9 cellular contexts compared by ENCODE assay signal in genomic region chrX:119826399-119826959, GRCh38. TPM values are rescaled to one million over a fixed set of nuclear protein-coding genes. Genes with fewer than 3 reads are reported as not detected.
DNase-seq lines count a peak whose midpoint lies in the region; ATAC-seq, FAIRE-seq and TF ChIP-seq lines count a peak whose summit lies in the region.
"Had no signal": no experiment of that assay in that cellular context is flagged by ENCODE, and none has a peak within 500 bp of the region (broad histone marks: within the 10 kb centered on the region; RNA-seq: fewer than 3 reads in every experiment).

No MANE protein-coding gene starts in this region.

- H3K9ac ChIP-seq in endothelial cell of umbilical vein (replicated peaks; ENCODE audit: extremely low read depth, insufficient read depth, low read length) (no peak overlapping the region), kidney (ENCODE audit: low read length in 2 of 2) (no peak overlapping the region)

- peak; percentile 42 for DNase-seq in activated CD8-positive, alpha-beta memory T cell treated with anti-CD3 and anti-CD28 coated beads, Interleukin-2, amount 10 ng/mL, durations not matched to agents 7 days and 5 days
- no peak for DNase-seq in activated CD8-positive, alpha-beta memory T cell treated with anti-CD3 and anti-CD28 coated beads, Interleukin-2, amount 50 U/mL, for 48 hours
- peak; percentile 64 for DNase-seq in endothelial cell of umbilical vein (ENCODE audit: low read depth, low spot score)
- DNase-seq in stimulated activated naive CD8-positive, alpha-beta T cell treated with anti-CD3 and anti-CD28 coated beads, Interleukin-15, amount 100 ng/mL, for 72 hours = peak in 1 of 2 donors; percentile 15
- DNase-seq in kidney = no peak
- DNase-seq in dedifferentiated amniotic fluid mesenchymal stem cell (ENCODE audit: extremely low spot score) = no peak
- DNase-seq: central memory CD4-positive, alpha-beta T cell; NCI-H1694; occipital lobe had no signal

- dilution Hi-C loops in endothelial cell of umbilical vein (cut with MboI; ENCODE audit: extremely low pct_ligation_motif_present, low sequenced_read_pairs) = no loop called here

- peak; percentile 53 for ATAC-seq in activated CD8-positive, alpha-beta memory T cell treated with anti-CD3 and anti-CD28 coated beads, Interleukin-2, amount 10 ng/mL, durations not matched to agents 7 days and 5 days
- ATAC-seq in stimulated activated naive CD8-positive, alpha-beta T cell treated with anti-CD3 and anti-CD28 coated beads, Interleukin-15, amount 100 ng/mL, for 72 hours = peak; percentile 73

- FAIRE-seq in endothelial cell of umbilical vein (lab: Jason Lieb, UNC) (peak; percentile 26), kidney (lab: Jason Lieb, UNC) (no peak)

- H3K4me1 ChIP-seq in endothelial cell of umbilical vein (ENCODE audit: control insufficient read depth, extremely low read depth, insufficient read depth, low read length) (peaks cover 4% of the 10 kb centered on the region), kidney (ENCODE audit: control insufficient read depth in 1 of 2, insufficient read depth in 1 of 2, low read depth in 1 of 2, low read length in 2 of 2) (no peaks in the 10 kb centered on the region)

- intact Hi-C loops in endothelial cell of umbilical vein (cut with micrococcal nuclease) = loop anchor here (5.0 kb wide), 1 partner anchor 34 kb away; the partner anchor contains the start of gene RPL39
- intact Hi-C loops in kidney (cut with DNase I) = no loop called here

- H3K4me3 ChIP-seq in endothelial cell of umbilical vein (replicated peaks in 1 of 3; ENCODE audit: insufficient read depth in 1 of 3, low read depth in 1 of 3, low read length in 3 of 3) (no peak overlapping the region), kidney (ENCODE audit: low read length in 2 of 2) (no peak overlapping the region)

- H4K20me1 ChIP-seq in endothelial cell of umbilical vein (replicated peaks; ENCODE audit: control insufficient read depth, extremely low read depth, insufficient read depth, low read length) = no peaks in the 10 kb centered on the region

- H2AFZ ChIP-seq in endothelial cell of umbilical vein (ENCODE audit: low read depth, low read length) = no peak overlapping the region

- H3K36me3 Mint-ChIP-seq in activated CD8-positive, alpha-beta memory T cell treated with anti-CD3 and anti-CD28 coated beads, Interleukin-2, amount 10 ng/mL, durations not matched to agents 7 days and 5 days = peaks cover 18% of the 10 kb centered on the region

- H3K9me3 ChIP-seq in endothelial cell of umbilical vein (replicated peaks; ENCODE audit: control insufficient read depth, insufficient read depth, low read length) = no peaks in the 10 kb centered on the region
- H3K9me3 ChIP-seq in kidney (ENCODE audit: control insufficient read depth in 1 of 2, low read length in 2 of 2) = no peaks in the 10 kb centered on the region

- TF ChIP-seq POLR2A in endothelial cell of umbilical vein (IDR thresholded peaks at IDR 0.05; ENCODE audit: low read depth, low read length) = no peak

- POLR2A ChIA-PET in endothelial cell of umbilical vein (lab: Charles Lee) = interaction anchor here (0.6 to 0.9 kb wide), 2 partner anchors 25 to 35 kb away, joined by 4 to 8 read pairs; partner anchors contain the start of gene RPL39

- no peaks in the 10 kb centered on the region for H3K9me1 ChIP-seq in endothelial cell of umbilical vein (replicated peaks; ENCODE audit: control insufficient read depth, extremely low read depth, insufficient read depth, low read length)

- H3K9me3 Mint-ChIP-seq in activated CD8-positive, alpha-beta memory T cell treated with anti-CD3 and anti-CD28 coated beads, Interleukin-2, amount 10 ng/mL, durations not matched to agents 7 days and 5 days (ENCODE audit: low read depth) = no peaks in the 10 kb centered on the region
- no peaks in the 10 kb centered on the region for H3K9me3 Mint-ChIP-seq in stimulated activated naive CD8-positive, alpha-beta T cell treated with anti-CD3 and anti-CD28 coated beads, Interleukin-15, amount 100 ng/mL, for 72 hours

- no peaks in the 10 kb centered on the region for H3K27me3 Mint-ChIP-seq in activated CD8-positive, alpha-beta memory T cell treated with anti-CD3 and anti-CD28 coated beads, Interleukin-2, amount 10 ng/mL, durations not matched to agents 7 days and 5 days
- H3K27me3 Mint-ChIP-seq in stimulated activated naive CD8-positive, alpha-beta T cell treated with anti-CD3 and anti-CD28 coated beads, Interleukin-15, amount 100 ng/mL, for 72 hours = no peaks in the 10 kb centered on the region

- H3K36me3 ChIP-seq in endothelial cell of umbilical vein (ENCODE audit: control insufficient read depth in 2 of 2, extremely low read depth in 1 of 2, insufficient read depth in 2 of 2, low read length in 2 of 2) (no peaks in the 10 kb centered on the region), kidney (ENCODE audit: control insufficient read depth in 1 of 2, insufficient read depth in 2 of 2, low read length in 2 of 2) (no peaks in the 10 kb centered on the region)

- CTCF ChIA-PET in activated CD8-positive, alpha-beta memory T cell treated with anti-CD3 and anti-CD28 coated beads, Interleukin-2, amount 10 ng/mL, durations not matched to agents 7 days and 5 days (lab: Charles Lee) = no interaction called here
- CTCF ChIA-PET in endothelial cell of umbilical vein (lab: Charles Lee) = interaction anchor here (1.1 kb wide), 1 partner anchor 35 kb away, joined by 3 read pairs; the partner anchor contains the start of gene RPL39

- H3K4me1 Mint-ChIP-seq in activated CD8-positive, alpha-beta memory T cell treated with anti-CD3 and anti-CD28 coated beads, Interleukin-2, amount 10 ng/mL, durations not matched to agents 7 days and 5 days = peaks cover 24% of the 10 kb centered on the region
- H3K4me1 Mint-ChIP-seq in stimulated activated naive CD8-positive, alpha-beta T cell treated with anti-CD3 and anti-CD28 coated beads, Interleukin-15, amount 100 ng/mL, for 72 hours = peaks cover 13% of the 10 kb centered on the region

- H3K27ac Mint-ChIP-seq in activated CD8-positive, alpha-beta memory T cell treated with anti-CD3 and anti-CD28 coated beads, Interleukin-2, amount 10 ng/mL, durations not matched to agents 7 days and 5 days = no peak overlapping the region
- no peak overlapping the region for H3K27ac Mint-ChIP-seq in stimulated activated naive CD8-positive, alpha-beta T cell treated with anti-CD3 and anti-CD28 coated beads, Interleukin-15, amount 100 ng/mL, for 72 hours

- no peak for TF ChIP-seq CTCF in endothelial cell of umbilical vein (IDR thresholded peaks at IDR 0.05; ENCODE audit: extremely low read depth in 1 of 2, insufficient read depth in 1 of 2, low read depth in 1 of 2, low read length in 2 of 2)
- no peak for TF ChIP-seq CTCF in kidney (IDR thresholded peaks at IDR 0.05; ENCODE audit: borderline replicate concordance, extremely low read depth, insufficient read depth)

- BruUV-seq in endothelial cell of umbilical vein (replicated peaks; lab: Mats Ljungman, UMichigan) = no TSS peak

- H3K4me2 ChIP-seq in endothelial cell of umbilical vein (ENCODE audit: insufficient read depth, low read length) = no peak overlapping the region

- no peaks in the 10 kb centered on the region for H3K79me2 ChIP-seq in endothelial cell of umbilical vein (ENCODE audit: control insufficient read depth, insufficient read depth, low read length)

- no peak overlapping the region for H3K27ac ChIP-seq in endothelial cell of umbilical vein (ENCODE audit: insufficient read depth, low read depth, low read length)
- H3K27ac ChIP-seq in kidney (ENCODE audit: low read depth in 2 of 2, low read length in 2 of 2) = no peak overlapping the region

- no peak overlapping the region for H3K4me3 Mint-ChIP-seq in activated CD8-positive, alpha-beta memory T cell treated with anti-CD3 and anti-CD28 coated beads, Interleukin-2, amount 10 ng/mL, durations not matched to agents 7 days and 5 days
- no peak overlapping the region for H3K4me3 Mint-ChIP-seq in stimulated activated naive CD8-positive, alpha-beta T cell treated with anti-CD3 and anti-CD28 coated beads, Interleukin-15, amount 100 ng/mL, for 72 hours

- H3K27me3 ChIP-seq in endothelial cell of umbilical vein (ENCODE audit: control insufficient read depth in 2 of 2, insufficient read depth in 2 of 2, low read length in 2 of 2) = no peaks in the 10 kb centered on the region

RNA-seq across cellular contexts. Expression of gene UPF3B, which starts 26.3 kb away (rescaled TPM):
- 10 to 100 TPM; 11.3 to 12.8 TPM for total RNA-seq in activated CD8-positive, alpha-beta memory T cell treated with anti-CD3 and anti-CD28 coated beads, Interleukin-2, amount 10 ng/mL, durations not matched to agents 7 days and 5 days
- total RNA-seq in endothelial cell of umbilical vein (10.2 and 11.9 TPM in 2 replicates), kidney (6.0 TPM)
- polyA plus RNA-seq in endothelial cell of umbilical vein (2.2 and 3.7 TPM in 2 replicates), kidney (ENCODE audit: insufficient read depth, low read depth, low replicate concordance) (9.4 TPM)
- 7.1 and 7.5 TPM in 2 replicates for polyA plus RNA-seq in endothelial cell of umbilical vein (2011; cell fraction: cytosol; rRNA removed)
- 8.8 and 13.2 TPM in 2 replicates for polyA plus RNA-seq in endothelial cell of umbilical vein (2011; cell fraction: nucleus; rRNA removed)
- polyA plus RNA-seq in endothelial cell of umbilical vein (2012) = 11.2 and 14.3 TPM in 2 replicates
- polyA minus RNA-seq in endothelial cell of umbilical vein = 3.2 and 5.0 TPM in 2 replicates
- polyA minus RNA-seq in endothelial cell of umbilical vein (2011; cell fraction: cytosol; rRNA and poly(A)+ RNA removed) = 6.8 TPM
- polyA minus RNA-seq in endothelial cell of umbilical vein (2011; cell fraction: nucleus; rRNA and poly(A)+ RNA removed) = 2.9 and 3.9 TPM in 2 replicates

RNA-seq across cellular contexts. Expression of gene RPL39, which starts 35.0 kb away (rescaled TPM):
- 1,000 to 10,000 TPM; 1,797 to 1,809 TPM for total RNA-seq in activated CD8-positive, alpha-beta memory T cell treated with anti-CD3 and anti-CD28 coated beads, Interleukin-2, amount 10 ng/mL, durations not matched to agents 7 days and 5 days
- total RNA-seq in endothelial cell of umbilical vein (1,516 and 1,582 TPM in 2 replicates), kidney (1,212 TPM)
- polyA plus RNA-seq in endothelial cell of umbilical vein (1,285 and 1,305 TPM in 2 replicates), kidney (ENCODE audit: insufficient read depth, low read depth, low replicate concordance) (2,663 TPM)
- polyA plus RNA-seq in endothelial cell of umbilical vein (2011; cell fraction: cytosol; rRNA removed) = 3,416 and 3,533 TPM in 2 replicates
- polyA plus RNA-seq in endothelial cell of umbilical vein (2011; cell fraction: nucleus; rRNA removed) = 642 and 902 TPM in 2 replicates
- 4,393 and 5,665 TPM in 2 replicates for polyA plus RNA-seq in endothelial cell of umbilical vein (2012)
- polyA minus RNA-seq in endothelial cell of umbilical vein = 147 and 161 TPM in 2 replicates
- 394 TPM for polyA minus RNA-seq in endothelial cell of umbilical vein (2011; cell fraction: cytosol; rRNA and poly(A)+ RNA removed)
- polyA minus RNA-seq in endothelial cell of umbilical vein (2011; cell fraction: nucleus; rRNA and poly(A)+ RNA removed) = 46.8 and 58.7 TPM in 2 replicates

RNA-seq across cellular contexts. Expression of gene RNF113A, which starts 45.1 kb away (rescaled TPM):
- total RNA-seq in activated CD8-positive, alpha-beta memory T cell treated with anti-CD3 and anti-CD28 coated beads, Interleukin-2, amount 10 ng/mL, durations not matched to agents 7 days and 5 days = 10 to 100 TPM; 32.2 to 32.5 TPM
- 10.2 and 11.7 TPM in 2 replicates for total RNA-seq in endothelial cell of umbilical vein
- polyA plus RNA-seq in endothelial cell of umbilical vein = 8.7 and 9.4 TPM in 2 replicates
- 12.4 and 14.7 TPM in 2 replicates for polyA plus RNA-seq in endothelial cell of umbilical vein (2011; cell fraction: cytosol; rRNA removed)
- 7.3 and 8.4 TPM in 2 replicates for polyA plus RNA-seq in endothelial cell of umbilical vein (2011; cell fraction: nucleus; rRNA removed)
- 12.2 and 12.8 TPM in 2 replicates for polyA plus RNA-seq in endothelial cell of umbilical vein (2012)
- 4.4 and 6.9 TPM in 2 replicates for polyA minus RNA-seq in endothelial cell of umbilical vein
- 11.1 TPM for polyA minus RNA-seq in endothelial cell of umbilical vein (2011; cell fraction: cytosol; rRNA and poly(A)+ RNA removed)
- polyA minus RNA-seq in endothelial cell of umbilical vein (2011; cell fraction: nucleus; rRNA and poly(A)+ RNA removed) = 1.5 TPM in 2 replicates
- 13.3 TPM for total RNA-seq in kidney
- polyA plus RNA-seq in kidney (ENCODE audit: insufficient read depth, low read depth, low replicate concordance) = 18.7 TPM

RNA-seq across cellular contexts. Expression of gene NDUFA1, which starts 45.2 kb away (rescaled TPM):
- total RNA-seq in activated CD8-positive, alpha-beta memory T cell treated with anti-CD3 and anti-CD28 coated beads, Interleukin-2, amount 10 ng/mL, durations not matched to agents 7 days and 5 days = 100 to 1,000 TPM in 1 of 2 experiments, 10 to 100 TPM in 1; 93.2 to 102 TPM
- total RNA-seq in endothelial cell of umbilical vein (89.9 and 96.3 TPM in 2 replicates), kidney (114 TPM)
- polyA plus RNA-seq in endothelial cell of umbilical vein (61.2 and 93.4 TPM in 2 replicates), kidney (ENCODE audit: insufficient read depth, low read depth, low replicate concordance) (512 TPM)
- 110 and 150 TPM in 2 replicates for polyA plus RNA-seq in endothelial cell of umbilical vein (2011; cell fraction: cytosol; rRNA removed)
- polyA plus RNA-seq in endothelial cell of umbilical vein (2011; cell fraction: nucleus; rRNA removed) = 32.0 and 40.3 TPM in 2 replicates
- 170 and 190 TPM in 2 replicates for polyA plus RNA-seq in endothelial cell of umbilical vein (2012)
- 47.1 and 50.5 TPM in 2 replicates for polyA minus RNA-seq in endothelial cell of umbilical vein
- 51.4 TPM for polyA minus RNA-seq in endothelial cell of umbilical vein (2011; cell fraction: cytosol; rRNA and poly(A)+ RNA removed)
- 4.5 and 5.0 TPM in 2 replicates for polyA minus RNA-seq in endothelial cell of umbilical vein (2011; cell fraction: nucleus; rRNA and poly(A)+ RNA removed)

Comparison
In these comparisons a context has a peak if more than half of its experiments do, and no peak if none do; other contexts are left out.
1. DNase-seq: peak in activated CD8-positive, alpha-beta memory T cell treated with anti-CD3 and anti-CD28 coated beads, Interleukin-2, amount 10 ng/mL, durations not matched to agents 7 days and 5 days (single experiment) and endothelial cell of umbilical vein (single experiment); none in activated CD8-positive, alpha-beta memory T cell treated with anti-CD3 and anti-CD28 coated beads, Interleukin-2, amount 50 U/mL, for 48 hours (single experiment), kidney (single experiment) and dedifferentiated amniotic fluid mesenchymal stem cell (single experiment).